8 cellular contexts compared by ENCODE assay signal in the genomic region with DNA sequence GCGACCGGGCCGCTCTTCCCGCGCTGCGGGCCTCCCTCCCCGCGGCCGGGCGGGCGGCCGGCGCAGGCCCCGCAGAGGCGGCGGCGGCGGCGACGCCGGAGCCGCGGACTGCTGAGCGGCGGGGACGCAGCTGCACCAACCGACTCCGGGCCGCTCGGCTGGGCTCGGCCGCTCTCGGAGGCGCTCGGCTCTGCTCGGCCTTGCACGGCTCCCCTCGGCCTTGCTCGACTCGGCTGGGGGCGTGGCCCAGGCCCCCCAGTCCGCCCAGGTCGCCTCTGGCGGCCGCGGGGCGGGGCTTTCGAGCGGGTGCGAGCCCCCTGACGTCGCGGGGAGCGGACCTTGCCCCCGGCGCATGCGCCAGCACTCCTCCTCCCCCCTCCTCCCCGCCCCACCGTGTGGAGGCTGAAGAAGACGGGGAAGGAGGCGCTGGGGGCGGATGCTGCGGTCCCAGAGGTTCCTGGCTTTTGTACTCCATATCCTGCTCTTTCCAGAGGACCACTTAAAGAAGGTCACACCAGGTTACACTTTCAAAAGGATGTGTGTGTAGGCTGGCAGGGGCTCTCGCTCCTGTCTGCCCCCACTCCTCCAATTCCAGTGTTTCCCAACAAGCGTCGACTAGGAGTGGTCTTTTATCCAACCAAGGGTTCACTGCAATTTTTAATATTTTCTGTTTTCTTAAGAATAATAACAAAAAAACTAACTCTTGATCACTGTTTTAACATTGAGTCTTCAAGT. TPM values are rescaled to one million over a fixed set of nuclear protein-coding genes. Genes with fewer than 3 reads are reported as not detected.
DNase-seq lines count a peak whose midpoint lies in the region; ATAC-seq, FAIRE-seq and TF ChIP-seq lines count a peak whose summit lies in the region.

A gene with protein sequence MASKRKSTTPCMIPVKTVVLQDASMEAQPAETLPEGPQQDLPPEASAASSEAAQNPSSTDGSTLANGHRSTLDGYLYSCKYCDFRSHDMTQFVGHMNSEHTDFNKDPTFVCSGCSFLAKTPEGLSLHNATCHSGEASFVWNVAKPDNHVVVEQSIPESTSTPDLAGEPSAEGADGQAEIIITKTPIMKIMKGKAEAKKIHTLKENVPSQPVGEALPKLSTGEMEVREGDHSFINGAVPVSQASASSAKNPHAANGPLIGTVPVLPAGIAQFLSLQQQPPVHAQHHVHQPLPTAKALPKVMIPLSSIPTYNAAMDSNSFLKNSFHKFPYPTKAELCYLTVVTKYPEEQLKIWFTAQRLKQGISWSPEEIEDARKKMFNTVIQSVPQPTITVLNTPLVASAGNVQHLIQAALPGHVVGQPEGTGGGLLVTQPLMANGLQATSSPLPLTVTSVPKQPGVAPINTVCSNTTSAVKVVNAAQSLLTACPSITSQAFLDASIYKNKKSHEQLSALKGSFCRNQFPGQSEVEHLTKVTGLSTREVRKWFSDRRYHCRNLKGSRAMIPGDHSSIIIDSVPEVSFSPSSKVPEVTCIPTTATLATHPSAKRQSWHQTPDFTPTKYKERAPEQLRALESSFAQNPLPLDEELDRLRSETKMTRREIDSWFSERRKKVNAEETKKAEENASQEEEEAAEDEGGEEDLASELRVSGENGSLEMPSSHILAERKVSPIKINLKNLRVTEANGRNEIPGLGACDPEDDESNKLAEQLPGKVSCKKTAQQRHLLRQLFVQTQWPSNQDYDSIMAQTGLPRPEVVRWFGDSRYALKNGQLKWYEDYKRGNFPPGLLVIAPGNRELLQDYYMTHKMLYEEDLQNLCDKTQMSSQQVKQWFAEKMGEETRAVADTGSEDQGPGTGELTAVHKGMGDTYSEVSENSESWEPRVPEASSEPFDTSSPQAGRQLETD (minus strand): TSS at position 196 of the 735 bp plus-strand sequence. CDS start 112,815 bp downstream, outside the sequence.

- peaks cover 26% of the 10 kb centered on the region for H3K4me1 Mint-ChIP-seq in activated T-helper 2 cell treated with anti-CD3 and anti-CD28 coated beads, Interferon-gamma antibody, Interleukin-2, Interleukin-4, amounts not matched to agents 10 μg/mL and 5 μg/mL and 100 μg/mL, durations not matched to agents 14 hours and 24 hours and 36 hours (ENCODE audit: low read depth)
- H3K4me1 Mint-ChIP-seq in naive thymus-derived CD8-positive, alpha-beta T cell = peaks cover 9 to 24% (median 21%) of the 10 kb centered on the region in 4 donors

- intact Hi-C loops in activated T-helper 2 cell treated with anti-CD3 and anti-CD28 coated beads, Interferon-gamma antibody, Interleukin-2, Interleukin-4, amounts not matched to agents 10 μg/mL and 5 μg/mL and 100 μg/mL, durations not matched to agents 14 hours and 24 hours and 36 hours (cut with micrococcal nuclease) = loop anchor here (1.0 to 5.0 kb wide), 2 partner anchors 85 to 181 kb away; no protein-coding TSS in a partner anchor

- CTCF ChIA-PET in RWPE1 (lab: Yijun Ruan, JAX) = interaction anchor here (1.2 to 2.3 kb wide), 3 partner anchors 56 to 145 kb away, joined by 3 to 9 read pairs (median 3); no protein-coding TSS in a partner anchor

- no peaks in the 10 kb centered on the region for H3K36me3 Mint-ChIP-seq in activated T-helper 2 cell treated with anti-CD3 and anti-CD28 coated beads, Interferon-gamma antibody, Interleukin-2, Interleukin-4, amounts not matched to agents 10 μg/mL and 5 μg/mL and 100 μg/mL, durations not matched to agents 14 hours and 24 hours and 36 hours (ENCODE audit: low read depth)
- H3K36me3 Mint-ChIP-seq in naive thymus-derived CD8-positive, alpha-beta T cell = no peaks in the 10 kb centered on the region

- TF ChIP-seq CTCF in RWPE1 (conservative IDR thresholded peaks at IDR 0.05; ENCODE audit: low read depth) (no peak), fibroblast of mammary gland (conservative IDR thresholded peaks at IDR 0.05; ENCODE audit: control insufficient read depth, insufficient read depth, low read depth, low read length) (no peak)

- no peaks in the 10 kb centered on the region for H3K9me3 Mint-ChIP-seq in activated T-helper 2 cell treated with anti-CD3 and anti-CD28 coated beads, Interferon-gamma antibody, Interleukin-2, Interleukin-4, amounts not matched to agents 10 μg/mL and 5 μg/mL and 100 μg/mL, durations not matched to agents 14 hours and 24 hours and 36 hours
- no peaks in the 10 kb centered on the region for H3K9me3 Mint-ChIP-seq in naive thymus-derived CD8-positive, alpha-beta T cell

- POLR2A ChIA-PET in RWPE1 (lab: Yijun Ruan, JAX; ENCODE audit: low non-redundant PET) = interaction anchor here (0.6 to 1.2 kb wide), 2 partner anchors 9 to 11 kb away, joined by 4 to 6 read pairs; no protein-coding TSS in a partner anchor
- POLR2A ChIA-PET in naive thymus-derived CD8-positive, alpha-beta T cell (lab: Charles Lee) = interaction anchor here (0.7 to 1.4 kb wide), 4 partner anchors 12 to 183 kb away, joined by 3 to 8 read pairs (median 4); no protein-coding TSS in a partner anchor

- peak; percentile 96 to 97 for ATAC-seq in naive thymus-derived CD8-positive, alpha-beta T cell

- peaks cover 4% of the 10 kb centered on the region for H3K27me3 Mint-ChIP-seq in activated T-helper 2 cell treated with anti-CD3 and anti-CD28 coated beads, Interferon-gamma antibody, Interleukin-2, Interleukin-4, amounts not matched to agents 10 μg/mL and 5 μg/mL and 100 μg/mL, durations not matched to agents 14 hours and 24 hours and 36 hours (ENCODE audit: low read depth)
- no peaks in the 10 kb centered on the region for H3K27me3 Mint-ChIP-seq in naive thymus-derived CD8-positive, alpha-beta T cell

- H3K4me3 Mint-ChIP-seq in activated T-helper 2 cell treated with anti-CD3 and anti-CD28 coated beads, Interferon-gamma antibody, Interleukin-2, Interleukin-4, amounts not matched to agents 10 μg/mL and 5 μg/mL and 100 μg/mL, durations not matched to agents 14 hours and 24 hours and 36 hours (ENCODE audit: low read depth) = peak within 1 kb of the TSS; percentile 84
- peak within 1 kb of the TSS; percentile 83 to 95 (median 88) for H3K4me3 Mint-ChIP-seq in naive thymus-derived CD8-positive, alpha-beta T cell

- no peak for FAIRE-seq in H54 (lab: Jason Lieb, UNC)

- peak within 1 kb of the TSS; percentile 94 for H3K27ac ChIP-seq in RWPE1

- peak within 1 kb of the TSS; percentile 74 for H3K4me3 ChIP-seq in fibroblast of mammary gland (ENCODE audit: control insufficient read depth, low read depth, low read length)

- peak within 1 kb of the TSS; percentile 70 for H3K27ac Mint-ChIP-seq in activated T-helper 2 cell treated with anti-CD3 and anti-CD28 coated beads, Interferon-gamma antibody, Interleukin-2, Interleukin-4, amounts not matched to agents 10 μg/mL and 5 μg/mL and 100 μg/mL, durations not matched to agents 14 hours and 24 hours and 36 hours
- H3K27ac Mint-ChIP-seq in naive thymus-derived CD8-positive, alpha-beta T cell = peak within 1 kb of the TSS; percentile 73 to 92 (median 82)

- TF ChIP-seq POLR2A in H54 (IDR thresholded peaks at IDR 0.05; ENCODE audit: low read depth, low read length) = peak; percentile 31; the same call in 1 of the 2 replicates

- DNase-seq in EH (ENCODE audit: low read depth) (peak; percentile 97), H54 (ENCODE audit: insufficient read length, low spot score) (peak; percentile 91), LoVo (ENCODE audit: low spot score) (peak; percentile 96), RWPE1 (ENCODE audit: low spot score) (peak; percentile 100), fibroblast of mammary gland (ENCODE audit: low read depth) (peak; percentile 94)
- DNase-seq in activated T-helper 2 cell treated with anti-CD3 and anti-CD28 coated beads, Interferon-gamma antibody, Interleukin-2, Interleukin-4, amounts not matched to agents 10 μg/mL and 5 μg/mL and 100 μg/mL, durations not matched to agents 14 hours and 24 hours and 36 hours (ENCODE audit: low spot score) = peak; percentile 94
- peak; percentile 93 to 99 (median 97) for DNase-seq in naive thymus-derived CD8-positive, alpha-beta T cell
- peak; percentile 86 to 96 (median 92) for DNase-seq in stimulated activated naive CD4-positive, alpha-beta T cell (lab: John Stamatoyannopoulos, UW)

RNA-seq across cellular contexts. Expression of the gene that starts here (rescaled TPM):
- total RNA-seq in activated T-helper 2 cell treated with anti-CD3 and anti-CD28 coated beads, Interferon-gamma antibody, Interleukin-2, Interleukin-4, amounts not matched to agents 10 μg/mL and 5 μg/mL and 100 μg/mL, durations not matched to agents 14 hours and 24 hours and 36 hours = 8.2 and 11.4 TPM in 2 replicates
- total RNA-seq in naive thymus-derived CD8-positive, alpha-beta T cell = 10 to 100 TPM; 10.4 to 10.5 TPM
- polyA plus RNA-seq in naive thymus-derived CD8-positive, alpha-beta T cell = 10 to 100 TPM in 1 of 3 donors, 1 to 10 TPM in 2; 3.3 to 14.4 (median 5.0) TPM

Comparison
In these comparisons a context has a peak if more than half of its experiments do, and no peak if none do; other contexts are left out.
1. Peak in every context shown above with its lines: DNase-seq, ATAC-seq, H3K4me3 ChIP-seq and H3K27ac ChIP-seq.